ENCODE assay signal across 12 cellular contexts in genomic region chr16:89365044-89365467, GRCh38.
A peak's percentile ranks its signal among the peaks of the same experiment; 100 is the strongest.
DNase-seq lines count a peak whose midpoint lies in the region; ATAC-seq, FAIRE-seq and TF ChIP-seq lines count a peak whose summit lies in the region.
"Had no signal": no experiment of that assay in that cellular context is flagged by ENCODE, and none has a peak within 500 bp of the region (broad histone marks: within the 10 kb centered on the region; RNA-seq: fewer than 3 reads in every experiment).

No MANE protein-coding gene starts in this region.

- CTCF ChIA-PET in activated CD8-positive, alpha-beta T cell treated with anti-CD3 and anti-CD28 coated beads, Interleukin-2, amount 10 ng/mL, durations not matched to agents 7 days and 5 days (lab: Charles Lee) = no interaction called here
- CTCF ChIA-PET in HepG2 (lab: Yijun Ruan, JAX; ENCODE audit: low intra/inter-chr PET ratio, low total read pairs) = no interaction called here

- no TSS peak for BruUV-seq in HepG2 (replicated peaks; lab: Mats Ljungman, UMichigan)

- TF ChIP-seq EP300 in HepG2 (IDR thresholded peaks at IDR 0.05; ENCODE audit: low read depth in 2 of 2, low read length in 2 of 2) = no peak
- TF ChIP-seq EP300 in HepG2 (CRISPR knock-in tag; IDR thresholded peaks at IDR 0.05; ENCODE audit: borderline replicate concordance) = no peak

- peak overlapping the region; percentile 1 for H3K4me3 Mint-ChIP-seq in activated CD8-positive, alpha-beta T cell treated with anti-CD3 and anti-CD28 coated beads, Interleukin-2, amount 10 ng/mL, durations not matched to agents 7 days and 5 days
- H3K4me3 Mint-ChIP-seq: dendritic cell treated with granulocyte-macrophage colony-stimulating factor and Interleukin-4, amounts not matched to agents 40 ng/mL and 50 ng/mL, for 4 days had no signal

- no peak overlapping the region for H3K27ac Mint-ChIP-seq in activated CD8-positive, alpha-beta T cell treated with anti-CD3 and anti-CD28 coated beads, Interleukin-2, amount 10 ng/mL, durations not matched to agents 7 days and 5 days
- H3K27ac Mint-ChIP-seq: dendritic cell treated with granulocyte-macrophage colony-stimulating factor and Interleukin-4, amounts not matched to agents 40 ng/mL and 50 ng/mL, for 4 days had no signal

- H3K27me3 ChIP-seq in HepG2 (ENCODE audit: control insufficient read depth in 1 of 2, insufficient read depth in 2 of 2, low read length in 2 of 2) = no peaks in the 10 kb centered on the region

- H3K9me3 Mint-ChIP-seq in activated CD8-positive, alpha-beta T cell treated with anti-CD3 and anti-CD28 coated beads, Interleukin-2, amount 10 ng/mL, durations not matched to agents 7 days and 5 days (ENCODE audit: insufficient read depth) = no peaks in the 10 kb centered on the region
- H3K9me3 Mint-ChIP-seq: dendritic cell treated with granulocyte-macrophage colony-stimulating factor and Interleukin-4, amounts not matched to agents 40 ng/mL and 50 ng/mL, for 4 days had no signal

- H3K36me3 Mint-ChIP-seq in activated CD8-positive, alpha-beta T cell treated with anti-CD3 and anti-CD28 coated beads, Interleukin-2, amount 10 ng/mL, durations not matched to agents 7 days and 5 days (ENCODE audit: low read depth) = peaks cover 37% of the 10 kb centered on the region

- TF ChIP-seq CTCF in HepG2 (CRISPR knock-in tag; IDR thresholded peaks at IDR 0.05) = no peak

- no peak overlapping the region for H3K4me2 ChIP-seq in HepG2 (ENCODE audit: low read depth, low read length)

- TF ChIP-seq RAD21 in HepG2 (CRISPR knock-in tag; IDR thresholded peaks at IDR 0.05) = no peak

- 76% methylated on average over 2 of the region's 2 CpGs for WGBS in HepG2 (ENCODE audit: low lambda C conversion rate)

- H3K4me1 Mint-ChIP-seq in activated CD8-positive, alpha-beta T cell treated with anti-CD3 and anti-CD28 coated beads, Interleukin-2, amount 10 ng/mL, durations not matched to agents 7 days and 5 days (ENCODE audit: low read depth) = peaks cover 96% of the 10 kb centered on the region

- H3K9ac ChIP-seq in HepG2 (ENCODE audit: insufficient read depth, low read depth, low read length) = no peak overlapping the region

- H3K36me3 ChIP-seq in HepG2 (replicated peaks in 1 of 2; ENCODE audit: control insufficient read depth in 1 of 2, insufficient read depth in 2 of 2, low read length in 2 of 2) = peaks cover 14 to 27% of the 10 kb centered on the region in 2 experiments; a peak in 4 of 5 replicates
- H3K36me3 ChIP-seq: WERI-Rb-1 had no signal

- intact Hi-C loops in HepG2 (cut with micrococcal nuclease; ENCODE audit: unreplicated experiment) = no loop called here

- no peak overlapping the region for H3K27ac ChIP-seq in HepG2 (ENCODE audit: extremely low read length, insufficient read depth, low read length)
- H3K27ac ChIP-seq: WERI-Rb-1 had no signal

- POLR2A ChIA-PET in activated CD8-positive, alpha-beta T cell treated with anti-CD3 and anti-CD28 coated beads, Interleukin-2, amount 10 ng/mL, durations not matched to agents 7 days and 5 days (lab: Charles Lee) = no interaction called here
- POLR2A ChIA-PET in HepG2 (lab: Yijun Ruan, JAX) = interaction anchor here (1.4 kb wide), 1 partner anchor 85 kb away, joined by 3 read pairs; no protein-coding TSS in a partner anchor

- in situ Hi-C loops in HepG2 (cut with HindIII; ENCODE audit: extremely low pct_ligation_motif_present, low pct_unique_long_range_greater_than_20kb) = no loop called here

- H4K20me1 ChIP-seq in HepG2 (ENCODE audit: insufficient read depth, low read length) = peaks cover 98% of the 10 kb centered on the region

- H3K79me2 ChIP-seq in HepG2 (ENCODE audit: insufficient read depth, low read length) = peaks cover 97% of the 10 kb centered on the region

- peaks cover 48% of the 10 kb centered on the region for H3K4me1 ChIP-seq in HepG2 (ENCODE audit: insufficient read depth, low read length)

- H3K4me3 ChIP-seq in HepG2 (replicated peaks in 1 of 3; ENCODE audit: insufficient read depth in 1 of 3, low read depth in 2 of 3, low read length in 3 of 3) = no peak overlapping the region
- H3K4me3 ChIP-seq: lung had no signal

- DNase-seq in AML-193 (lab: John Stamatoyannopoulos, UW) (peak; percentile 14), HepG2 (ENCODE audit: low spot score) (no peak), amygdala (lab: John Stamatoyannopoulos, UW) (no peak), H4 (ENCODE audit: low spot score) (no peak)
- no peak for DNase-seq in activated CD8-positive, alpha-beta T cell treated with anti-CD3 and anti-CD28 coated beads, Interleukin-2, amount 10 ng/mL, durations not matched to agents 7 days and 5 days
- no peak for DNase-seq in effector CD4-positive, alpha-beta T cell
- DNase-seq: stimulated activated CD4-positive, alpha-beta T cell treated with anti-CD3 and anti-CD28 coated beads, Interleukin-2, amount 100 ng/mL, for 48 hours; WERI-Rb-1 had no signal

- H2AFZ ChIP-seq in HepG2 (ENCODE audit: low read length) = no peak overlapping the region

- no peaks in the 10 kb centered on the region for H3K9me3 ChIP-seq in HepG2 (ENCODE audit: low read length)

- ATAC-seq in GM18907 (IDR thresholded peaks at IDR 0.05; ENCODE audit: unreplicated experiment) (peak; percentile 27), HepG2 (no peak), HG02763 (IDR thresholded peaks at IDR 0.05; ENCODE audit: unreplicated experiment) (no peak)
- no peak for ATAC-seq in activated CD8-positive, alpha-beta T cell treated with anti-CD3 and anti-CD28 coated beads, Interleukin-2, amount 10 ng/mL, durations not matched to agents 7 days and 5 days

- no peak for TF ChIP-seq POLR2A in HepG2 (IDR thresholded peaks at IDR 0.05; ENCODE audit: insufficient read depth in 1 of 2, low read depth in 2 of 2, low read length in 2 of 2)

- no peaks in the 10 kb centered on the region for H3K27me3 Mint-ChIP-seq in activated CD8-positive, alpha-beta T cell treated with anti-CD3 and anti-CD28 coated beads, Interleukin-2, amount 10 ng/mL, durations not matched to agents 7 days and 5 days (ENCODE audit: low read depth)
- H3K27me3 Mint-ChIP-seq: dendritic cell treated with granulocyte-macrophage colony-stimulating factor and Interleukin-4, amounts not matched to agents 40 ng/mL and 50 ng/mL, for 4 days had no signal

- FAIRE-seq in HepG2 (lab: Jason Lieb, UNC) = peak; percentile 4

TF ChIP-seq in HepG2, 621 proteins besides CTCF, POLR2A, EP300 and RAD21:
- TF ChIP-seq ZNF33A (CRISPR knock-in tag; IDR thresholded peaks at IDR 0.05; ENCODE audit: borderline replicate concordance) = no peak
- TF ChIP-seq MEF2D (CRISPR knock-in tag; IDR thresholded peaks at IDR 0.05) = no peak
- no peak for TF ChIP-seq MIER3 (CRISPR knock-in tag; IDR thresholded peaks at IDR 0.05; ENCODE audit: borderline replicate concordance)
- TF ChIP-seq ZNF652 (CRISPR knock-in tag; IDR thresholded peaks at IDR 0.05; ENCODE audit: borderline replicate concordance, low read depth) = no peak
- TF ChIP-seq KLF6 (CRISPR knock-in tag; IDR thresholded peaks at IDR 0.05) = no peak
- no peak for TF ChIP-seq ZNF326 (CRISPR knock-in tag; IDR thresholded peaks at IDR 0.05; ENCODE audit: borderline replicate concordance)
- no peak for TF ChIP-seq HOXA3 (CRISPR knock-in tag; IDR thresholded peaks at IDR 0.05)
- TF ChIP-seq KMT2A (CRISPR knock-in tag; IDR thresholded peaks at IDR 0.05) = no peak
- TF ChIP-seq ZNF891 (CRISPR knock-in tag; IDR thresholded peaks at IDR 0.05) = no peak

Comparison
In these comparisons a context has a peak if more than half of its experiments do, and no peak if none do; other contexts are left out.
1. DNase-seq: peak in AML-193 (2 of 2); none in activated CD8-positive, alpha-beta T cell treated with anti-CD3 and anti-CD28 coated beads, Interleukin-2, amount 10 ng/mL, durations not matched to agents 7 days and 5 days (single experiment), HepG2 (single experiment), amygdala (0 of 56), H4 (single experiment) and effector CD4-positive, alpha-beta T cell (single experiment).